Comparison of ENCODE assay signal across 26 cellular contexts in genomic region chr12:26730546-26731085, GRCh38.
"Had no signal": no experiment of that assay in that cellular context is flagged by ENCODE, and none has a peak within 500 bp of the region (broad histone marks: within the 10 kb centered on the region; RNA-seq: fewer than 3 reads in every experiment).

No MANE protein-coding gene starts in this region.

- H3K27ac ChIP-seq: brain microvascular endothelial cell, cardiac muscle cell, KMS-11 had no signal

- H3K4me2 ChIP-seq: KMS-11 had no signal

- H3K36me3 ChIP-seq: brain microvascular endothelial cell, cardiac muscle cell, MG63 had no signal

- H3K4me3 ChIP-seq: cardiac muscle cell, MG63 had no signal

- DNase-seq: activated B cell treated with CpG ODN at 0.5 μM for 24 hours; activated CD4-positive, alpha-beta memory T cell treated with anti-CD3 and anti-CD28 coated beads for 36 hours; activated CD4-positive, alpha-beta T cell treated with anti-CD3 and anti-CD28 coated beads for 1 hour; activated CD4-positive, alpha-beta T cell treated with anti-CD3 and anti-CD28 coated beads, Interleukin-2, amount 10 ng/mL, durations not matched to agents 7 days and 5 days; activated CD8-positive, alpha-beta memory T cell treated with anti-CD3 and anti-CD28 coated beads for 24 hours; activated effector memory CD4-positive, alpha-beta T cell treated with anti-CD3 and anti-CD28 coated beads, Interleukin-2, amount 50 U/mL, for 16 hours; activated naive CD4-positive, alpha-beta T cell treated with Interleukin-2 at 50 U/mL for 16 hours; activated T-cell treated with anti-CD3 and anti-CD28 coated beads, Interleukin-2, amount 50 U/mL, for 4 hours; brain microvascular endothelial cell; MG63; MV-4-11; NCI-H1105; NCI-H1436; NCI-H1694 treated with DMSO at 0.1 percent for 48 hours; NCI-H2029 treated with DMSO at 0.1 percent for 48 hours; NCI-H510A treated with DMSO at 0.1 percent for 48 hours; NCI-H69; NK-92 treated with Interleukin-12 subunit alpha and Interleukin-12 subunit beta, amount 100 ng/mL, for 24 hours; SIG-M5; T-cell; T-helper 2 cell; T1000 had no signal

- H3K9me3 ChIP-seq: MG63 had no signal

- ATAC-seq: activated naive CD4-positive, alpha-beta T cell treated with anti-CD3 and anti-CD28 coated beads, Interleukin-2, amount 50 U/mL, for 72 hours; activated T-cell treated with anti-CD3 and anti-CD28 coated beads, Interleukin-2, amount 50 U/mL, for 4 hours; T-cell had no signal

- H3K27me3 ChIP-seq: brain microvascular endothelial cell, cardiac muscle cell, MG63 had no signal

- FAIRE-seq: TTC549 had no signal
